8 cellular contexts compared by ENCODE assay signal in the genomic region with DNA sequence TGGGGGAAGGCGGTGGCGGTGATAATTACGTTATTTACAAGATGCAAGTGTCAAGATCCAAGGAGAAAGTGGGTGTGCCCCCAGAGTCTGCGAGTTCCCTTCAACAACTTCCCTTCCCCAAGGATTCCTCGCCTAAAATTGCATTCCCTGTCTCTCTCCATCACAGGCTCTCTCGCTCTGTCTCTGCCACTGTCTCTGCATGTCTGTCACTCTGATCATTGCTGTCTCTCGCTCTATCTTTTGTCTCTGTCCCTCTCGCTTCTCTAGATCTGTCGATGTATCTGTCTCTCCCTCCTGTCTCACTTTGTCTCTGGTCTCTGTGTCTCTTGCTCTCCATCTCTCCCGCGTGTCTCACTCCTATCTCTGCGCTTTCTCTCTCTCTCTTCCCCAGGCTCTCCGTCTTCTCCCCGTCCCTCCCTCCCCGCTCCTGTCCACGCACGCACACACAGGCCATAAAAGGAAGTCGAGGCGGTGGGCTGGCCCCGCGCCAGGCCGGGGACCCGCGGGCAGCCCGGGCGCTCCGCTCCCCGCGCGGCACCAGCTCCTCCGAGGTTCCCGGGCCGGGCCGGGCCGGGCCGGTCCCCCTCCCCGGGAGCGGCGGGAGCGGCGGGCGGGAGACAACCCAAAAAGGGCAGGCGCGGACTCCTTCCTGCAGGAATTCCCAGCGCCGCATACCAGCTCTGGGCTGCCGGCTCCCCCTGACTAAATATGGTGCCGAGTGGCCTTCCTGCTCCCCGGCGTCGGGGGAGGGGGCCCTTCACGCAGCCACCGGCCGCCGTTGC. TPM values are rescaled to one million over a fixed set of nuclear protein-coding genes. Genes with fewer than 3 reads are reported as not detected.
A peak's percentile ranks its signal among the peaks of the same experiment; 100 is the strongest.
DNase-seq lines count a peak whose midpoint lies in the region; ATAC-seq and TF ChIP-seq lines count a peak whose summit lies in the region.

No MANE protein-coding gene starts in this region.

- intact Hi-C loops in breast epithelium (cut with DNase I; ENCODE audit: low total_unique reads) (no loop called here), left colon (cut with DNase I, micrococcal nuclease) (loop anchor here in 1 of 2 donors (10.0 kb wide), 1 partner anchor 207 kb away; no protein-coding TSS in a partner anchor), thyroid gland (cut with DNase I) (no loop called here)

- H3K4me3 ChIP-seq in breast epithelium (peak overlapping the region; percentile 31 to 66 (median 50)), thyroid gland (replicated peaks in 1 of 3) (peak overlapping the region in 1 of 3 donors; percentile 28)

- no peaks in the 10 kb centered on the region for H3K36me3 Mint-ChIP-seq in activated CD4-positive, alpha-beta T cell treated with anti-CD3 and anti-CD28 coated beads, Interleukin-2, amount 10 ng/mL, durations not matched to agents 7 days and 5 days (ENCODE audit: low read depth)

- H3K36me3 ChIP-seq in breast epithelium = no peaks in the 10 kb centered on the region
- H3K36me3 ChIP-seq in thyroid gland = no peaks in the 10 kb centered on the region

- peak overlapping the region; percentile 65 to 78 for H3K27ac ChIP-seq in breast epithelium
- H3K27ac ChIP-seq in thyroid gland = no peak overlapping the region

- ATAC-seq in left colon = peak; percentile 24
- no peak for ATAC-seq in GM19324 (IDR thresholded peaks at IDR 0.05; ENCODE audit: low FRiP score, unreplicated experiment)
- ATAC-seq in GM21526 (IDR thresholded peaks at IDR 0.05; ENCODE audit: low FRiP score, unreplicated experiment) = no peak

- no peak overlapping the region for H3K27ac Mint-ChIP-seq in activated CD4-positive, alpha-beta T cell treated with anti-CD3 and anti-CD28 coated beads, Interleukin-2, amount 10 ng/mL, durations not matched to agents 7 days and 5 days

- no peaks in the 10 kb centered on the region for H3K9me3 Mint-ChIP-seq in activated CD4-positive, alpha-beta T cell treated with anti-CD3 and anti-CD28 coated beads, Interleukin-2, amount 10 ng/mL, durations not matched to agents 7 days and 5 days

- POLR2A ChIA-PET in activated CD4-positive, alpha-beta T cell treated with anti-CD3 and anti-CD28 coated beads, Interleukin-2, amount 10 ng/mL, durations not matched to agents 7 days and 5 days (lab: Charles Lee) = no interaction called here

- H3K27me3 ChIP-seq in breast epithelium = peaks cover 0 to 21% of the 10 kb centered on the region in 2 donors
- no peaks in the 10 kb centered on the region for H3K27me3 ChIP-seq in thyroid gland

- WGBS in thyroid gland, 2 donors = 1 to 3% methylated on average over 31 to 47 of the region's 55 CpGs

- peaks cover 4 to 5% of the 10 kb centered on the region in 2 donors for H3K4me1 ChIP-seq in breast epithelium
- peaks cover 4 to 18% of the 10 kb centered on the region in 2 donors for H3K4me1 ChIP-seq in thyroid gland

- H3K9me3 ChIP-seq in breast epithelium (no peaks in the 10 kb centered on the region), thyroid gland (no peaks in the 10 kb centered on the region)

- DNase-seq in activated CD4-positive, alpha-beta T cell treated with anti-CD3 and anti-CD28 coated beads, Interleukin-2, amount 10 ng/mL, durations not matched to agents 7 days and 5 days = no peak
- DNase-seq in activated CD4-positive, alpha-beta T cell treated with anti-CD3 and anti-CD28 coated beads, Interleukin-2, amount 50 U/mL, for 4 hours = no peak
- DNase-seq in breast epithelium (ENCODE audit: low spot score in 2 of 2) (peak; percentile 53 to 68), left colon (peak; percentile 44 to 71), thyroid gland (peak; percentile 18 to 29), HuH-7 (ENCODE audit: low spot score) (no peak)

- H3K4me3 Mint-ChIP-seq in activated CD4-positive, alpha-beta T cell treated with anti-CD3 and anti-CD28 coated beads, Interleukin-2, amount 10 ng/mL, durations not matched to agents 7 days and 5 days = peak overlapping the region; percentile 28

- H3K4me1 Mint-ChIP-seq in activated CD4-positive, alpha-beta T cell treated with anti-CD3 and anti-CD28 coated beads, Interleukin-2, amount 10 ng/mL, durations not matched to agents 7 days and 5 days = peaks cover 6% of the 10 kb centered on the region

- TF ChIP-seq POLR2A in breast epithelium (IDR thresholded peaks at IDR 0.05) (no peak), thyroid gland (IDR thresholded peaks at IDR 0.05) (no peak)

- TF ChIP-seq CTCF in breast epithelium (IDR thresholded peaks at IDR 0.05) (no peak), thyroid gland (IDR thresholded peaks at IDR 0.05) (no peak)

- peaks cover 39% of the 10 kb centered on the region for H3K27me3 Mint-ChIP-seq in activated CD4-positive, alpha-beta T cell treated with anti-CD3 and anti-CD28 coated beads, Interleukin-2, amount 10 ng/mL, durations not matched to agents 7 days and 5 days

- CTCF ChIA-PET in activated CD4-positive, alpha-beta T cell treated with anti-CD3 and anti-CD28 coated beads, Interleukin-2, amount 10 ng/mL, durations not matched to agents 7 days and 5 days (lab: Charles Lee) = no interaction called here

RNA-seq across cellular contexts. Expression of gene MYH11, which starts 1.1 kb away (rescaled TPM):
- under 1 TPM in 1 of 2 experiments, not detected in 1; 0.04 TPM for total RNA-seq in activated CD4-positive, alpha-beta T cell treated with anti-CD3 and anti-CD28 coated beads, Interleukin-2, amount 10 ng/mL, durations not matched to agents 7 days and 5 days
- total RNA-seq in breast epithelium (100 to 1,000 TPM in 1 of 3 donors, 10 to 100 TPM in 2; 11.7 to 144 (median 96.6) TPM), left colon (100 to 1,000 TPM in 1 of 2 donors, 10 to 100 TPM in 1; 39.1 to 579 TPM), thyroid gland (10 to 100 TPM; 19.5 to 63.2 (median 24.6) TPM)

RNA-seq across cellular contexts. Expression of gene CEP20, which starts 30.4 kb away (rescaled TPM):
- 10 to 100 TPM; 46.2 to 59.4 TPM for total RNA-seq in activated CD4-positive, alpha-beta T cell treated with anti-CD3 and anti-CD28 coated beads, Interleukin-2, amount 10 ng/mL, durations not matched to agents 7 days and 5 days
- 10 to 100 TPM; 31.8 to 43.9 (median 40.8) TPM for total RNA-seq in breast epithelium
- total RNA-seq in left colon = 10 to 100 TPM; 18.9 to 22.6 TPM
- total RNA-seq in thyroid gland = 10 to 100 TPM; 46.2 to 64.4 (median 53.6) TPM

Comparison
In these comparisons a context has a peak if more than half of its experiments do, and no peak if none do; other contexts are left out.
1. DNase-seq: peak in breast epithelium (2 of 2), left colon (2 of 2) and thyroid gland (2 of 2); none in activated CD4-positive, alpha-beta T cell treated with anti-CD3 and anti-CD28 coated beads, Interleukin-2, amount 10 ng/mL, durations not matched to agents 7 days and 5 days (single experiment), activated CD4-positive, alpha-beta T cell treated with anti-CD3 and anti-CD28 coated beads, Interleukin-2, amount 50 U/mL, for 4 hours (0 of 2) and HuH-7 (single experiment).
2. H3K27ac ChIP-seq: peak in breast epithelium (2 of 2); none in thyroid gland (0 of 3).
3. RNA of gene MYH11, which starts 1.1 kb away (total RNA-seq): 39.1 to 579 TPM in left colon, 11.7 to 144 TPM in breast epithelium and 19.5 to 63.2 TPM in thyroid gland; 0.04 TPM in activated CD4-positive, alpha-beta T cell treated with anti-CD3 and anti-CD28 coated beads, Interleukin-2, amount 10 ng/mL, durations not matched to agents 7 days and 5 days; every median in the first group is over 10 times any median in the second.